Comparison of ENCODE assay signal across 8 cellular contexts in the genomic region with DNA sequence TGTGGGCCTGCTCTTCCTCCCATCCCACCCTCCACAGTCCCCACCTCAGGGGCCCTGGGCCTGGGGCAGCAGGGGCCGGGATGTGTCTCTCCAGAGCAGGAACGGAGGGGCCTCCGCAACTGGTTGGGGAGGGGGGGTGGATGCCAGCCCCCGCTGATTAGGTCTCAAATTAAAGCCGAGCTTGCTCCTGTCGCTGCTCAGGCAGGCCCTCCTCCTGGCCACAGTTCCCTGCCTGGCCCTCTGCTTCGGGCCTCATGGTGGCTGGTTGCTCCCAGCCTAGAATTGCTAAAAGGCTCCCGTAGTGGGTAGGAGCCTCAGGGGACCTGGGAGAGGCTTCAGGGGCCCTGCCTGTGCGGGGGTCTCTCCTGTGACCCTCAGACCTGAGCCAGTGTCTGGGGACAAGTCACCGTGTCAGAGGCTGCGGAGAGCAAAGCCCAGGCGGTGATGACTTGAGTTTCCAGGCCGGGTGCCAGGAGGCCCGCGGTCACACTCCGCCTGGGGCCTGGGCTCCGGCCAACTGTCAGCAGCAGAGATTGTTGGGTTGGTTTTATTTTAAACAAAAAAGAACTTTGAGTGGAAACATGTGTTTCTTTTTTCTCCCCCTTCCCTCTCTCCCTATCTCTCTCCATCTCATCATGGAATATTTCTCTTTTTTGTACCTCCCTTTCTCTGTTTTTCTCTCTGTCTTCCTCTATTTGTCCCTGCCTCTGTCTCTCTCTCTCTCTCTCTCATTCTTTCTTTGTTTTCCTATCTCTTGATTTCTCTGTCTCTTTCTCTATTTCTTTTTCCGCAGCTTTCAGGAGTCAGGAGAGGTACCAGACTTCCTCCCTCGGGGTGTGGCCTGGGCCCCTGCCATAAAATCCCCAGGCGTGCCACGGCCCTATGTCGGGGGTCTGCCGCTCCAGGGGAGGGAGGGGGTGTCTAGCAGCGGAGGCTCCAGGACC. TPM values are rescaled to one million over a fixed set of nuclear protein-coding genes. Genes with fewer than 3 reads are reported as not detected.
DNase-seq lines count a peak whose midpoint lies in the region; ATAC-seq and TF ChIP-seq lines count a peak whose summit lies in the region.

No MANE protein-coding gene starts in this region.

- ATAC-seq in lung (ENCODE audit: insufficient read depth, low FRiP score) = peak; percentile 36
- ATAC-seq in GM19023 (IDR thresholded peaks at IDR 0.05; ENCODE audit: unreplicated experiment) = no peak
- ATAC-seq in GM21526 (IDR thresholded peaks at IDR 0.05; ENCODE audit: low FRiP score, unreplicated experiment) = no peak

- no peaks in the 10 kb centered on the region for H3K36me3 ChIP-seq in lung (ENCODE audit: control insufficient read depth in 2 of 2, insufficient read depth in 2 of 2, low read length in 2 of 2)

- POLR2A ChIA-PET in AG04450 (lab: Yijun Ruan, JAX) = interaction anchor here (1.4 kb wide), 1 partner anchor 12 kb away, joined by 7 read pairs; no protein-coding TSS in a partner anchor

- H3K27ac Mint-ChIP-seq in type B pancreatic cell = peak overlapping the region; percentile 86

- H3K36me3 Mint-ChIP-seq in type B pancreatic cell = no peaks in the 10 kb centered on the region

- H3K27me3 ChIP-seq in AG04450 (ENCODE audit: control insufficient read depth, insufficient read depth, low read length) = no peaks in the 10 kb centered on the region
- no peaks in the 10 kb centered on the region for H3K27me3 ChIP-seq in lung (ENCODE audit: control insufficient read depth, insufficient read depth)

- no peaks in the 10 kb centered on the region for H3K9me3 ChIP-seq in AG04450 (ENCODE audit: control insufficient read depth, insufficient read depth, low read length)
- no peaks in the 10 kb centered on the region for H3K9me3 ChIP-seq in lung (ENCODE audit: control insufficient read depth in 2 of 2, insufficient read depth in 1 of 2, low read length in 1 of 2)

- H3K4me1 ChIP-seq in lung (ENCODE audit: control insufficient read depth in 2 of 2, insufficient read depth in 2 of 2, low read length in 2 of 2) = peaks cover 0 to 9% of the 10 kb centered on the region in 2 donors

- no peaks in the 10 kb centered on the region for H3K27me3 Mint-ChIP-seq in type B pancreatic cell

- WGBS in lung, 2 donors = 19 to 29% methylated on average over 24 of the region's 24 CpGs

- H3K27ac ChIP-seq in AG04450 (ENCODE audit: low read depth, low read length) (peak overlapping the region; percentile 82), lung (ENCODE audit: low read depth in 1 of 2, low read length in 1 of 2) (peak overlapping the region; percentile 43 to 69)

- H3K4me3 ChIP-seq in AG04450 (ENCODE audit: low read depth, low read length) = no peak overlapping the region
- no peak overlapping the region for H3K4me3 ChIP-seq in lung

- TF ChIP-seq CTCF in AG04450 (IDR thresholded peaks at IDR 0.05; ENCODE audit: low read depth, low read length) = no peak
- no peak for TF ChIP-seq CTCF in lung (IDR thresholded peaks at IDR 0.05; ENCODE audit: control extremely low read depth, extremely low read depth)
- TF ChIP-seq CTCF in type B pancreatic cell (conservative IDR thresholded peaks at IDR 0.05) = no peak

- peak overlapping the region; percentile 47 for H3K4me3 Mint-ChIP-seq in type B pancreatic cell

- peak; percentile 72 for DNase-seq in AG04450 (ENCODE audit: low read depth, low spot score)
- DNase-seq in NCI-H2029 (lab: John Stamatoyannopoulos, UW) = peak; percentile 48
- DNase-seq in dedifferentiated amniotic fluid mesenchymal stem cell (ENCODE audit: extremely low spot score) = peak; percentile 92
- peak; percentile 83 for DNase-seq in lung (ENCODE audit: low spot score)
- DNase-seq in type B pancreatic cell (ENCODE audit: extremely low spot score, unreplicated experiment) = no peak
- DNase-seq in stimulated activated CD4-positive, alpha-beta T cell treated with anti-CD3 and anti-CD28 coated beads, Interleukin-15, amount 100 ng/mL, for 24 hours = no peak

- peaks cover 37% of the 10 kb centered on the region for H3K4me1 Mint-ChIP-seq in type B pancreatic cell (ENCODE audit: unreplicated experiment)

- H3K9me3 Mint-ChIP-seq in type B pancreatic cell = no peaks in the 10 kb centered on the region

- CTCF ChIA-PET in AG04450 (lab: Charles Lee) = interaction anchor here (0.5 to 1.0 kb wide), 3 partner anchors 90 to 97 kb away, joined by 3 to 5 read pairs (median 4); no protein-coding TSS in a partner anchor

RNA-seq across cellular contexts. Expression of a gene that starts 20.0 kb away (rescaled TPM):
- polyA plus RNA-seq in AG04450 (2011; rRNA removed) (19.1 and 26.0 TPM in 2 replicates), lung (10 to 100 TPM; 17.5 to 19.8 TPM)
- 40.4 and 54.9 TPM in 2 replicates for polyA minus RNA-seq in AG04450 (2011; rRNA and poly(A)+ RNA removed)
- total RNA-seq in lung (10 to 100 TPM; 21.3 to 35.6 TPM), type B pancreatic cell (ENCODE audit: low replicate concordance) (40.3 and 77.9 TPM in 2 replicates)

RNA-seq across cellular contexts. Expression of a gene that starts 36.6 kb away (rescaled TPM):
- polyA plus RNA-seq in AG04450 (2011; rRNA removed) = 6.7 and 9.5 TPM in 2 replicates
- 4.5 and 4.6 TPM in 2 replicates for polyA minus RNA-seq in AG04450 (2011; rRNA and poly(A)+ RNA removed)
- total RNA-seq in lung = 10 to 100 TPM; 17.1 to 17.3 TPM
- polyA plus RNA-seq in lung = 10 to 100 TPM in 1 of 2 donors, 1 to 10 TPM in 1; 9.5 to 12.5 TPM
- total RNA-seq in type B pancreatic cell (ENCODE audit: low replicate concordance) = 20.2 and 29.5 TPM in 2 replicates

Comparison
In these comparisons a context has a peak if more than half of its experiments do, and no peak if none do; other contexts are left out.
1. DNase-seq: peak in AG04450 (single experiment), NCI-H2029 (single experiment), dedifferentiated amniotic fluid mesenchymal stem cell (single experiment) and lung (single experiment); none in type B pancreatic cell (single experiment) and stimulated activated CD4-positive, alpha-beta T cell treated with anti-CD3 and anti-CD28 coated beads, Interleukin-15, amount 100 ng/mL, for 24 hours (single experiment).